ENCODE assay signal across 11 cellular contexts in genomic region chr17:47119746-47120520, GRCh38.
A peak's percentile ranks its signal among the peaks of the same experiment; 100 is the strongest.
DNase-seq lines count a peak whose midpoint lies in the region; ATAC-seq, FAIRE-seq and TF ChIP-seq lines count a peak whose summit lies in the region.
"Had no signal": no experiment of that assay in that cellular context is flagged by ENCODE, and none has a peak within 500 bp of the region (broad histone marks: within the 10 kb centered on the region; RNA-seq: fewer than 3 reads in every experiment).

No MANE protein-coding gene starts in this region.

- H3K27me3 Mint-ChIP-seq in Caco-2 (ENCODE audit: insufficient read depth, unreplicated experiment): no peaks in the 10 kb centered on the region
- H3K27me3 Mint-ChIP-seq in mesothelial cell of epicardium (ENCODE audit: low read depth): no peaks in the 10 kb centered on the region

- H3K27ac ChIP-seq in ovary: no peak overlapping the region
- H3K27ac ChIP-seq: SJCRH30, stomach had no signal

- H3K4me3 Mint-ChIP-seq in Caco-2 (ENCODE audit: unreplicated experiment): no peak overlapping the region
- no peak overlapping the region for H3K4me3 Mint-ChIP-seq in mesothelial cell of epicardium

- TF ChIP-seq POLR2A in ovary (IDR thresholded peaks at IDR 0.05): no peak

- in situ Hi-C loops in astrocyte of the spinal cord (cut with HindIII; ENCODE audit: low sequenced_read_pairs): no loop called here

- TF ChIP-seq CTCF in Caco-2 (IDR thresholded peaks at IDR 0.05; ENCODE audit: insufficient read depth in 1 of 2, low read depth in 1 of 2, low read length in 1 of 2, severe bottlenecking in 1 of 2, unreplicated experiment in 1 of 2): no peak
- no peak for TF ChIP-seq CTCF in astrocyte of the spinal cord (IDR thresholded peaks at IDR 0.05; ENCODE audit: low read depth, low read length)
- no peak for TF ChIP-seq CTCF in mesothelial cell of epicardium (IDR thresholded peaks at IDR 0.05; ENCODE audit: unreplicated experiment)
- TF ChIP-seq CTCF in ovary (IDR thresholded peaks at IDR 0.05): no peak

- TSS peak; percentile 18 for BruUV-seq in Caco-2 (replicated peaks; lab: Mats Ljungman, UMichigan)

- no peaks in the 10 kb centered on the region for H3K4me1 Mint-ChIP-seq in Caco-2 (ENCODE audit: low read depth, unreplicated experiment)
- peaks cover 5% of the 10 kb centered on the region for H3K4me1 Mint-ChIP-seq in mesothelial cell of epicardium

- intact Hi-C loops in Caco-2 (cut with micrococcal nuclease; ENCODE audit: unreplicated experiment) (no loop called here), ovary (cut with DNase I) (no loop called here)

- no peaks in the 10 kb centered on the region for H3K9me3 Mint-ChIP-seq in Caco-2 (ENCODE audit: unreplicated experiment)
- no peaks in the 10 kb centered on the region for H3K9me3 Mint-ChIP-seq in mesothelial cell of epicardium

- no peaks in the 10 kb centered on the region for H3K4me1 ChIP-seq in Caco-2
- H3K4me1 ChIP-seq in ovary (ENCODE audit: insufficient read depth): no peaks in the 10 kb centered on the region
- H3K4me1 ChIP-seq: stomach had no signal

- 31 to 53% (median 44%) methylated on average over 2 of the region's 2 CpGs for WGBS in ovary, 3 donors

- H3K9me3 ChIP-seq in Caco-2 (no peaks in the 10 kb centered on the region), ovary (no peaks in the 10 kb centered on the region)
- H3K9me3 ChIP-seq: SJCRH30, stomach had no signal

- CTCF ChIA-PET in Caco-2 (lab: Charles Lee): no interaction called here

- H3K27me3 ChIP-seq in Caco-2 (replicated peaks; ENCODE audit: control insufficient read depth, insufficient read depth, low read length) (no peaks in the 10 kb centered on the region), ovary (no peaks in the 10 kb centered on the region)
- H3K27me3 ChIP-seq: cardiac muscle cell, SJCRH30, stomach had no signal

- H3K36me3 Mint-ChIP-seq in Caco-2 (ENCODE audit: insufficient read depth, unreplicated experiment) (peaks cover 38% of the 10 kb centered on the region), mesothelial cell of epicardium (peaks cover 23% of the 10 kb centered on the region)

- H3K27ac Mint-ChIP-seq in Caco-2 (ENCODE audit: unreplicated experiment) (no peak overlapping the region), mesothelial cell of epicardium (peak overlapping the region; percentile 49)

- POLR2A ChIA-PET in Caco-2 (lab: Charles Lee): no interaction called here

- H3K4me3 ChIP-seq in Caco-2 (ENCODE audit: low read depth, low read length): no peak overlapping the region
- no peak overlapping the region for H3K4me3 ChIP-seq in astrocyte of the spinal cord (ENCODE audit: low read depth, low read length)
- no peak overlapping the region for H3K4me3 ChIP-seq in ovary
- H3K4me3 ChIP-seq: cardiac muscle cell, SJCRH30, stomach had no signal

- ATAC-seq in GM19395 (IDR thresholded peaks at IDR 0.05; ENCODE audit: unreplicated experiment): no peak
- no peak for ATAC-seq in GM19452 (IDR thresholded peaks at IDR 0.05; ENCODE audit: unreplicated experiment)

- DNase-seq in Caco-2 (no peak), HTR-8/SVneo (ENCODE audit: insufficient read length, low spot score) (peak; percentile 32), astrocyte of the spinal cord (ENCODE audit: low read depth, low spot score) (peak; percentile 80), mesothelial cell of epicardium (ENCODE audit: low spot score in 2 of 2, unreplicated experiment in 2 of 2) (no peak), ovary (no peak)
- DNase-seq: NCI-H2107, SJCRH30, stomach had no signal

- FAIRE-seq in HTR-8/SVneo (lab: Jason Lieb, UNC): peak; percentile 13

- no peaks in the 10 kb centered on the region; the same call in 1 of the 2 replicates for H3K36me3 ChIP-seq in Caco-2 (ENCODE audit: control insufficient read depth, insufficient read depth, low read length)
- H3K36me3 ChIP-seq in ovary: no peaks in the 10 kb centered on the region

- TF ChIP-seq EP300 in ovary (IDR thresholded peaks at IDR 0.05): no peak

Comparison
In these comparisons a context has a peak if more than half of its experiments do, and no peak if none do; other contexts are left out.
1. DNase-seq: peak in HTR-8/SVneo (single experiment) and astrocyte of the spinal cord (single experiment); none in Caco-2 (0 of 2), mesothelial cell of epicardium (0 of 2) and ovary (0 of 5).